ENCODE assay signal across 1 cellular context in genomic region chr16:8797364-8798173, GRCh38.
TF ChIP-seq lines count a peak whose summit lies in the region.

PMM2 (plus strand) TSS chr16:8797839; CDS start chr16:8797883, 44 bp downstream.
TMEM186 (minus strand) TSS chr16:8797639; CDS start chr16:8797614, 25 bp downstream.

TF ChIP-seq in GM12878, 131 proteins besides CTCF, POLR2A, EP300 and RAD21 (continued from another document):
- TF ChIP-seq, protein P1, sequence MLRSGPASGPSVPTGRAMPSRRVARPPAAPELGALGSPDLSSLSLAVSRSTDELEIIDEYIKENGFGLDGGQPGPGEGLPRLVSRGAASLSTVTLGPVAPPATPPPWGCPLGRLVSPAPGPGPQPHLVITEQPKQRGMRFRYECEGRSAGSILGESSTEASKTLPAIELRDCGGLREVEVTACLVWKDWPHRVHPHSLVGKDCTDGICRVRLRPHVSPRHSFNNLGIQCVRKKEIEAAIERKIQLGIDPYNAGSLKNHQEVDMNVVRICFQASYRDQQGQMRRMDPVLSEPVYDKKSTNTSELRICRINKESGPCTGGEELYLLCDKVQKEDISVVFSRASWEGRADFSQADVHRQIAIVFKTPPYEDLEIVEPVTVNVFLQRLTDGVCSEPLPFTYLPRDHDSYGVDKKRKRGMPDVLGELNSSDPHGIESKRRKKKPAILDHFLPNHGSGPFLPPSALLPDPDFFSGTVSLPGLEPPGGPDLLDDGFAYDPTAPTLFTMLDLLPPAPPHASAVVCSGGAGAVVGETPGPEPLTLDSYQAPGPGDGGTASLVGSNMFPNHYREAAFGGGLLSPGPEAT (IDR thresholded peaks at IDR 0.05; ENCODE audit: low read depth): 0 out of 2 replicates have a peak, but pooled peaks have one; percentile 55
- TF ChIP-seq JUNB (IDR thresholded peaks at IDR 0.05) (no peak), KLF5 (IDR thresholded peaks at IDR 0.05; ENCODE audit: partially characterized antibody) (peak; percentile 59), ZNF687 (IDR thresholded peaks at IDR 0.05) (peak; percentile 98), ZZZ3 (IDR thresholded peaks at IDR 0.05; ENCODE audit: control insufficient read depth, insufficient read length, low read depth) (no peak), FOXK2 (IDR thresholded peaks at IDR 0.05) (peak; percentile 57; the same call in 1 of the 2 replicates), SIX5 (IDR thresholded peaks at IDR 0.05; ENCODE audit: low read depth, low read length, severe bottlenecking) (peak; percentile 79), BHLHE40 (IDR thresholded peaks at IDR 0.05; ENCODE audit: borderline replicate concordance in 1 of 2, low read depth in 2 of 2, low read length in 1 of 2) (peak; percentile 62 to 82), ZSCAN29 (IDR thresholded peaks at IDR 0.05) (no peak), HCFC1 (IDR thresholded peaks at IDR 0.05; ENCODE audit: low read length) (peak; percentile 91), TAF1 (IDR thresholded peaks at IDR 0.05; ENCODE audit: borderline replicate concordance, low read depth, low read length) (peak; percentile 64), NBN (IDR thresholded peaks at IDR 0.05) (0 out of 2 replicates have a peak, but pooled peaks have one; percentile 30), SMAD5 (IDR thresholded peaks at IDR 0.05; ENCODE audit: low read depth) (peak; percentile 49; the same call in 1 of the 2 replicates), CREB1 (IDR thresholded peaks at IDR 0.05; ENCODE audit: low read depth) (peak; percentile 73; the same call in 1 of the 2 replicates)
- TF ChIP-seq, protein P2, sequence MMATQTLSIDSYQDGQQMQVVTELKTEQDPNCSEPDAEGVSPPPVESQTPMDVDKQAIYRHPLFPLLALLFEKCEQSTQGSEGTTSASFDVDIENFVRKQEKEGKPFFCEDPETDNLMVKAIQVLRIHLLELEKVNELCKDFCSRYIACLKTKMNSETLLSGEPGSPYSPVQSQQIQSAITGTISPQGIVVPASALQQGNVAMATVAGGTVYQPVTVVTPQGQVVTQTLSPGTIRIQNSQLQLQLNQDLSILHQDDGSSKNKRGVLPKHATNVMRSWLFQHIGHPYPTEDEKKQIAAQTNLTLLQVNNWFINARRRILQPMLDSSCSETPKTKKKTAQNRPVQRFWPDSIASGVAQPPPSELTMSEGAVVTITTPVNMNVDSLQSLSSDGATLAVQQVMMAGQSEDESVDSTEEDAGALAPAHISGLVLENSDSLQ (IDR thresholded peaks at IDR 0.05): peak; percentile 58; the same call in 1 of the 2 replicates
- TF ChIP-seq, protein P3, sequence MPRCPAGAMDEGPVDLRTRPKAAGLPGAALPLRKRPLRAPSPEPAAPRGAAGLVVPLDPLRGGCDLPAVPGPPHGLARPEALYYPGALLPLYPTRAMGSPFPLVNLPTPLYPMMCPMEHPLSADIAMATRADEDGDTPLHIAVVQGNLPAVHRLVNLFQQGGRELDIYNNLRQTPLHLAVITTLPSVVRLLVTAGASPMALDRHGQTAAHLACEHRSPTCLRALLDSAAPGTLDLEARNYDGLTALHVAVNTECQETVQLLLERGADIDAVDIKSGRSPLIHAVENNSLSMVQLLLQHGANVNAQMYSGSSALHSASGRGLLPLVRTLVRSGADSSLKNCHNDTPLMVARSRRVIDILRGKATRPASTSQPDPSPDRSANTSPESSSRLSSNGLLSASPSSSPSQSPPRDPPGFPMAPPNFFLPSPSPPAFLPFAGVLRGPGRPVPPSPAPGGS (IDR thresholded peaks at IDR 0.05; ENCODE audit: borderline replicate concordance, insufficient read depth, low read depth, low read length, poor library complexity, severe bottlenecking): no peak
- TF ChIP-seq, protein P4, sequence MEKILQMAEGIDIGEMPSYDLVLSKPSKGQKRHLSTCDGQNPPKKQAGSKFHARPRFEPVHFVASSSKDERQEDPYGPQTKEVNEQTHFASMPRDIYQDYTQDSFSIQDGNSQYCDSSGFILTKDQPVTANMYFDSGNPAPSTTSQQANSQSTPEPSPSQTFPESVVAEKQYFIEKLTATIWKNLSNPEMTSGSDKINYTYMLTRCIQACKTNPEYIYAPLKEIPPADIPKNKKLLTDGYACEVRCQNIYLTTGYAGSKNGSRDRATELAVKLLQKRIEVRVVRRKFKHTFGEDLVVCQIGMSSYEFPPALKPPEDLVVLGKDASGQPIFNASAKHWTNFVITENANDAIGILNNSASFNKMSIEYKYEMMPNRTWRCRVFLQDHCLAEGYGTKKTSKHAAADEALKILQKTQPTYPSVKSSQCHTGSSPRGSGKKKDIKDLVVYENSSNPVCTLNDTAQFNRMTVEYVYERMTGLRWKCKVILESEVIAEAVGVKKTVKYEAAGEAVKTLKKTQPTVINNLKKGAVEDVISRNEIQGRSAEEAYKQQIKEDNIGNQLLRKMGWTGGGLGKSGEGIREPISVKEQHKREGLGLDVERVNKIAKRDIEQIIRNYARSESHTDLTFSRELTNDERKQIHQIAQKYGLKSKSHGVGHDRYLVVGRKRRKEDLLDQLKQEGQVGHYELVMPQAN (conservative IDR thresholded peaks at IDR 0.05): peak; percentile 98
TF ChIP-seq in GM12878: peak in this region for 49.
